In the genomic region with DNA sequence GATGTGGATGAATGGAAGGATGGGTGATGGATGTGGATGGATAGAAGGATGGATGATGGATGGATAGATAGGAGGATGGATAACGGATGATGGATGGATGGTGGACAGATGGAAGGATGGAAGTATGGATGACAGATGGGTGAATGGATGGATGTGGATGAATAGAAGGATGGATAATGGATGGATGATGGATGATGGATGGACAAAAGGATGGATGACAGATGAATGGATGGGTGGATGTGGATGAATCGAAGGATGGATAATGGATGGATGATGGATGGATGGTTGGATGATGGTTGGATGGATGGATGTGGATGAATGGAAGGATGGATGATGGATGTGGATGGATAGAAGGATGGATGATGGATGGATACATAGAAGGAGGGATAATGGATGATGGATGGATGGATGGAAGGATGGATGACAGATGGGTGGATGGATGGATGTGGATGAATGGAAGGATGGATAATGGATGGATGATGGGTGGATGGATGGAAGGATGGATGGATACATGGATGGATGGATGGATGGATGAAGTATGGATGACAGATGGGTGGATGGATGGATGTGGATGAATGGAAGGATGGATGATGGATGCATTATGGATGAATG, we compare ENCODE assay signal across 1 cellular context.
TF ChIP-seq lines count a peak whose summit lies in the region.

No MANE protein-coding gene starts in this region.

TF ChIP-seq in HEK293, 187 proteins besides CTCF, POLR2A, EP300 and RAD21 (continued from another document):
- TF ChIP-seq, protein P1, sequence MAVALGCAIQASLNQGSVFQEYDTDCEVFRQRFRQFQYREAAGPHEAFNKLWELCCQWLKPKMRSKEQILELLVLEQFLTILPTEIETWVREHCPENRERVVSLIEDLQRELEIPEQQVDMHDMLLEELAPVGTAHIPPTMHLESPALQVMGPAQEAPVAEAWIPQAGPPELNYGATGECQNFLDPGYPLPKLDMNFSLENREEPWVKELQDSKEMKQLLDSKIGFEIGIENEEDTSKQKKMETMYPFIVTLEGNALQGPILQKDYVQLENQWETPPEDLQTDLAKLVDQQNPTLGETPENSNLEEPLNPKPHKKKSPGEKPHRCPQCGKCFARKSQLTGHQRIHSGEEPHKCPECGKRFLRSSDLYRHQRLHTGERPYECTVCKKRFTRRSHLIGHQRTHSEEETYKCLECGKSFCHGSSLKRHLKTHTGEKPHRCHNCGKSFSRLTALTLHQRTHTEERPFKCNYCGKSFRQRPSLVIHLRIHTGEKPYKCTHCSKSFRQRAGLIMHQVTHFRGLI (tag by site-specific recombination; IDR thresholded peaks at IDR 0.05), result no peak
- 0 out of 2 replicates have a peak, but pooled peaks have one; percentile 17 for TF ChIP-seq MYNN (tag by site-specific recombination; IDR thresholded peaks at IDR 0.05; ENCODE audit: borderline replicate concordance)
